12 cellular contexts compared by ENCODE assay signal in the genomic region with DNA sequence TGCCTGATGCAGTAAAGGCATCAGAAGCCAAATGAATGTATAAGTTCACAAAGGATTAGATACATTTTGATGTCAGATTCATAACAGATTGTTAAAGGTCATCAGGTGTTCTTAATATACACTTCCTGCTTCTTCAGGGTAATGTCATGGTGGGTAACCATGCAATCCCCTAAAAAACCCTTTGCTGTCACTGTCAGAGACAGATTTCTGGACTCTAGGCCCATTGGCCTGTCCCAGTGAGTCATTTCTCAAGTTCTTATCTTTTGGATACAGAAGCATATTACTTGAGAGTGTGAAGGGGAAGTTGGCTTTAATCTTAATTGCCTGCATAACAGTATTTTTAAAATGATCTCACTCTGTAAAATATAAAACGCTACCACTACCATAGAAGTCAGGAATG.
A peak's percentile ranks its signal among the peaks of the same experiment; 100 is the strongest.
DNase-seq lines count a peak whose midpoint lies in the region; ATAC-seq, FAIRE-seq and TF ChIP-seq lines count a peak whose summit lies in the region.
"Had no signal": no experiment of that assay in that cellular context is flagged by ENCODE, and none has a peak within 500 bp of the region (broad histone marks: within the 10 kb centered on the region; RNA-seq: fewer than 3 reads in every experiment).

No MANE protein-coding gene starts in this region.

- in situ Hi-C loops in KBM-7 (cut with MboI; ENCODE audit: low pct_unique_long_range_greater_than_20kb, low sequenced_read_pairs), result no loop called here

- no peaks in the 10 kb centered on the region for H3K27me3 ChIP-seq in tibial nerve

- ATAC-seq in HG02852 (IDR thresholded peaks at IDR 0.05; ENCODE audit: unreplicated experiment), result peak; percentile 85

- H3K4me1 ChIP-seq in tibial nerve, result no peaks in the 10 kb centered on the region
- H3K4me1 ChIP-seq: parathyroid adenoma had no signal

- no peak for TF ChIP-seq EP300 in tibial nerve (IDR thresholded peaks at IDR 0.05)

- no peak overlapping the region for H3K27ac ChIP-seq in tibial nerve
- H3K27ac ChIP-seq: parathyroid adenoma, SK-N-MC had no signal

- TF ChIP-seq CTCF in tibial nerve (IDR thresholded peaks at IDR 0.05), result no peak

- H3K9me3 ChIP-seq in tibial nerve, result no peaks in the 10 kb centered on the region

- no peak overlapping the region for H3K4me3 ChIP-seq in tibial nerve
- H3K4me3 ChIP-seq: SK-N-MC had no signal

- 47% methylated on average over 1 of the region's 1 CpG for WGBS in tibial nerve, 2 donors

- peak; percentile 48 for FAIRE-seq in GM19239 (lab: Jason Lieb, UNC)

- TF ChIP-seq POLR2A in tibial nerve (IDR thresholded peaks at IDR 0.05), result no peak

- H3K36me3 ChIP-seq in tibial nerve, result no peaks in the 10 kb centered on the region

- DNase-seq in CMK (ENCODE audit: low read depth), result peak; percentile 27
- no peak for DNase-seq in GM19239 (ENCODE audit: insufficient read length, low spot score)
- DNase-seq in KBM-7, result peak; percentile 82
- no peak for DNase-seq in DMS 273 treated with DMSO at 0.1 percent for 48 hours (lab: John Stamatoyannopoulos, UW)
- DNase-seq in NCI-H1694 treated with DMSO at 0.1 percent for 48 hours (lab: John Stamatoyannopoulos, UW), result no peak
- DNase-seq in tibial nerve (ENCODE audit: low spot score in 2 of 2), result no peak
- DNase-seq in GM19240 (ENCODE audit: insufficient read length, low spot score), result no peak
- DNase-seq: activated T-cell treated with anti-CD3 and anti-CD28 coated beads for 4 hours, NCI-H1436 had no signal

Comparison
In these comparisons a context has a peak if more than half of its experiments do, and no peak if none do; other contexts are left out.
1. DNase-seq: peak in CMK (single experiment) and KBM-7 (single experiment); none in GM19239 (single experiment), DMS 273 treated with DMSO at 0.1 percent for 48 hours (single experiment), NCI-H1694 treated with DMSO at 0.1 percent for 48 hours (single experiment), tibial nerve (0 of 2) and GM19240 (single experiment).